In the genomic region with DNA sequence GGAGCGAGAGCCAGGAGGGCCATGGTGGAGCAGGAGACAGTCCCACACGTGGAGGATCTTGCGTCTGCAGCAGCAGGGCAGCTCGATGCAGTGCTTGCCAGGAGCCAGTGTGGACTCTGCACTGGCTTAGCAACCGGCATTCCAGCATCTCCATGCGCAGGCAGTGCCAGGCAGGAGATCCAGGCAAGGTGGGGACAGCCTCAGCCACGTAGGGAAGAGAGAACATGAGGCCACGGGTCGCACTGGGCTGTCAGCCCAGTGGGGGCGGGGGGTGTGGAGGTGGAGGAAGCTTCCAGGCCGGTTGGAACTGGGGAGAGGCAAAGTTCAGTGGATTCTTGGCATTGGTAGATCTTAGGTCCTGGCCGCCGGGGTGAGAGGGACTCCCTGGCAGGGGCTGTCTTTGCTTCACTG, we compare ENCODE assay signal across 24 cellular contexts.
"Had no signal": no experiment of that assay in that cellular context is flagged by ENCODE, and none has a peak within 500 bp of the region (broad histone marks: within the 10 kb centered on the region; RNA-seq: fewer than 3 reads in every experiment).

No MANE protein-coding gene starts in this region.

- H3K36me3 Mint-ChIP-seq: activated naive CD8-positive, alpha-beta T cell treated with anti-CD3 and anti-CD28 coated beads for 36 hours; stimulated activated effector memory CD8-positive, alpha-beta T cell treated with anti-CD3 and anti-CD28 coated beads, Interleukin-12 subunit alpha, Interleukin-12 subunit beta, amount 100 ng/mL, for 72 hours had no signal

- H3K27ac ChIP-seq: breast epithelium, coronary artery, epithelial cell of prostate, heart left ventricle, left lung, uterus had no signal

- H3K9me3 ChIP-seq: breast epithelium, heart left ventricle, left lung, uterus had no signal

- FAIRE-seq: astrocyte, keratinocyte had no signal

- H3K27ac Mint-ChIP-seq: activated B cell treated with CpG ODN at 0.5 μM for 24 hours; activated CD4-positive, alpha-beta T cell treated with anti-CD3 and anti-CD28 coated beads for 36 hours; activated naive CD8-positive, alpha-beta T cell treated with anti-CD3 and anti-CD28 coated beads for 36 hours; activated T-helper 2 cell treated with anti-CD3 and anti-CD28 coated beads, Interferon-gamma antibody, Interleukin-2, Interleukin-4, amounts not matched to agents 10 μg/mL and 5 μg/mL and 100 μg/mL, durations not matched to agents 14 hours and 24 hours and 36 hours; endodermal cell; nephron progenitor cell; stimulated activated effector memory CD8-positive, alpha-beta T cell treated with anti-CD3 and anti-CD28 coated beads, Interleukin-12 subunit alpha, Interleukin-12 subunit beta, amount 100 ng/mL, for 72 hours had no signal

- ATAC-seq: activated CD4-positive, alpha-beta T cell treated with anti-CD3 and anti-CD28 coated beads for 36 hours; activated T-cell treated with anti-CD3 and anti-CD28 coated beads, Interleukin-2, amount 50 U/mL, for 4 hours; left lung; stimulated activated effector memory CD8-positive, alpha-beta T cell treated with anti-CD3 and anti-CD28 coated beads, Interleukin-12 subunit alpha, Interleukin-12 subunit beta, amount 100 ng/mL, for 72 hours had no signal

- H3K4me3 Mint-ChIP-seq: activated B cell treated with CpG ODN at 0.5 μM for 24 hours; activated CD4-positive, alpha-beta T cell treated with anti-CD3 and anti-CD28 coated beads for 36 hours; activated naive CD8-positive, alpha-beta T cell treated with anti-CD3 and anti-CD28 coated beads for 36 hours; activated T-cell treated with anti-CD3 and anti-CD28 coated beads, Interleukin-2, amount 50 U/mL, for 4 hours; endodermal cell; nephron progenitor cell; stimulated activated effector memory CD8-positive, alpha-beta T cell treated with anti-CD3 and anti-CD28 coated beads, Interleukin-12 subunit alpha, Interleukin-12 subunit beta, amount 100 ng/mL, for 72 hours had no signal

- DNase-seq: activated B cell treated with CpG ODN at 0.5 μM for 24 hours; activated CD4-positive, alpha-beta T cell treated with anti-CD3 and anti-CD28 coated beads for 36 hours; activated CD4-positive, alpha-beta T cell treated with anti-CD3 and anti-CD28 coated beads, Interleukin-2, amount 50 U/mL, for 4 hours; activated CD8-positive, alpha-beta memory T cell treated with anti-CD3 and anti-CD28 coated beads, Interleukin-2, amount 50 U/mL, for 48 hours; activated naive CD4-positive, alpha-beta T cell; activated naive CD8-positive, alpha-beta T cell treated with anti-CD3 and anti-CD28 coated beads for 36 hours; activated T-cell treated with anti-CD3 and anti-CD28 coated beads, Interleukin-2, amount 50 U/mL, for 4 hours; endodermal cell; heart left ventricle; left lung; mammary epithelial cell; nephron progenitor cell; nucleus accumbens; stimulated activated CD4-positive, alpha-beta T cell treated with anti-CD3 and anti-CD28 coated beads, Interleukin-2, amount 100 ng/mL, for 24 hours; T-helper 9 cell; trophoblast cell; uterus had no signal

- H3K36me3 ChIP-seq: breast epithelium, uterus had no signal

- H3K4me1 ChIP-seq: breast epithelium, uterus had no signal

- H3K4me3 ChIP-seq: breast epithelium, coronary artery, heart left ventricle, left lung, uterus had no signal

- H3K27me3 ChIP-seq: breast epithelium, uterus had no signal

- H3K9me3 Mint-ChIP-seq: activated B cell treated with CpG ODN at 0.5 μM for 24 hours; activated naive CD8-positive, alpha-beta T cell treated with anti-CD3 and anti-CD28 coated beads for 36 hours; activated T-cell treated with anti-CD3 and anti-CD28 coated beads, Interleukin-2, amount 50 U/mL, for 4 hours; activated T-helper 2 cell treated with anti-CD3 and anti-CD28 coated beads, Interferon-gamma antibody, Interleukin-2, Interleukin-4, amounts not matched to agents 10 μg/mL and 5 μg/mL and 100 μg/mL, durations not matched to agents 14 hours and 24 hours and 36 hours; endodermal cell; nephron progenitor cell; stimulated activated effector memory CD8-positive, alpha-beta T cell treated with anti-CD3 and anti-CD28 coated beads, Interleukin-12 subunit alpha, Interleukin-12 subunit beta, amount 100 ng/mL, for 72 hours had no signal
